Comparison of ENCODE assay signal across 10 cellular contexts in genomic region chr7:141974831-141975230, GRCh38. TPM values are rescaled to one million over a fixed set of nuclear protein-coding genes. Genes with fewer than 3 reads are reported as not detected.
A peak's percentile ranks its signal among the peaks of the same experiment; 100 is the strongest.
DNase-seq lines count a peak whose midpoint lies in the region; ATAC-seq and TF ChIP-seq lines count a peak whose summit lies in the region.
"Had no signal": no experiment of that assay in that cellular context is flagged by ENCODE, and none has a peak within 500 bp of the region (broad histone marks: within the 10 kb centered on the region; RNA-seq: fewer than 3 reads in every experiment).

No MANE protein-coding gene starts in this region.

- H4K5ac ChIP-seq in mesendoderm (ENCODE audit: low read length): no peak overlapping the region

- CTCF ChIA-PET in WTC11 (lab: Charles Lee): interaction anchor here (0.6 to 4.2 kb wide), 18 partner anchors 11 to 329 kb away, joined by 3 to 54 read pairs (median 5); partner anchors contain the start of gene MGAM2

- ATAC-seq in WTC11: no peak
- no peak for ATAC-seq in HG03457 (IDR thresholded peaks at IDR 0.05; ENCODE audit: unreplicated experiment)
- ATAC-seq in HG03039 (IDR thresholded peaks at IDR 0.05; ENCODE audit: unreplicated experiment): no peak

- no peaks in the 10 kb centered on the region for H3K79me1 ChIP-seq in mesendoderm (ENCODE audit: low read length)

- H3K27ac Mint-ChIP-seq in WTC11: no peak overlapping the region

- H2BK5ac ChIP-seq in mesendoderm (ENCODE audit: low read length): no peak overlapping the region

- H3K79me2 ChIP-seq in mesendoderm (ENCODE audit: control insufficient read depth, insufficient read depth, low read length): no peaks in the 10 kb centered on the region

- no peak overlapping the region for H3K56ac ChIP-seq in mesendoderm (ENCODE audit: low read length)

- no peaks in the 10 kb centered on the region for H3K27me3 ChIP-seq in mesendoderm (ENCODE audit: insufficient read depth, low read length, poor library complexity)

- no peak overlapping the region for H3K18ac ChIP-seq in mesendoderm (ENCODE audit: low read length)

- no peak overlapping the region for H3K4me3 Mint-ChIP-seq in WTC11

- H3K23ac ChIP-seq in mesendoderm (ENCODE audit: low read length): no peak overlapping the region

- H4K8ac ChIP-seq in mesendoderm (ENCODE audit: low read depth, low read length): no peak overlapping the region

- H3K27ac ChIP-seq in mesendoderm (ENCODE audit: low read depth, low read length): no peak overlapping the region

- no peaks in the 10 kb centered on the region for H3K27me3 Mint-ChIP-seq in WTC11 (ENCODE audit: low read depth)

- H3K36me3 Mint-ChIP-seq in WTC11: no peaks in the 10 kb centered on the region

- no peak overlapping the region for H2BK15ac ChIP-seq in mesendoderm (replicated peaks; ENCODE audit: low read depth)

- H3K4ac ChIP-seq in mesendoderm (ENCODE audit: low read depth, low read length): no peak overlapping the region

- H3K4me2 ChIP-seq in mesendoderm (ENCODE audit: low read length): no peak overlapping the region

- H3K4me1 ChIP-seq in mesendoderm (ENCODE audit: control insufficient read depth, low read depth, low read length): no peaks in the 10 kb centered on the region

- POLR2A ChIA-PET in WTC11 (lab: Charles Lee): no interaction called here

- DNase-seq in NCI-H1105 treated with DMSO at 0.1 percent for 48 hours (lab: John Stamatoyannopoulos, UW): peak; percentile 40
- no peak for DNase-seq in NCI-H1105 (lab: John Stamatoyannopoulos, UW)
- peak; percentile 16 for DNase-seq in HuH-7.5 (ENCODE audit: low spot score)
- DNase-seq in WTC11 (ENCODE audit: low spot score): peak; percentile 48
- peak; percentile 47 for DNase-seq in mesendoderm
- DNase-seq in DMS79 (lab: John Stamatoyannopoulos, UW): no peak
- DNase-seq: activated T-cell treated with anti-CD3 and anti-CD28 coated beads, Interleukin-2, amount 50 U/mL, for 48 hours had no signal

- no peak overlapping the region for H3K9ac ChIP-seq in mesendoderm (ENCODE audit: low read length)

- TF ChIP-seq CTCF in WTC11 (IDR thresholded peaks at IDR 0.05): no peak

- peaks cover 11% of the 10 kb centered on the region; the same call in 1 of the 2 replicates for H3K4me1 Mint-ChIP-seq in WTC11

- no peak overlapping the region for H3K4me3 ChIP-seq in mesendoderm (ENCODE audit: low read length)

- WGBS in mesendoderm (ENCODE audit: extremely low coverage, insufficient coverage, low lambda C conversion rate): no CpG with 5 or more reads among the region's 2 CpGs

- H2AK5ac ChIP-seq in mesendoderm (ENCODE audit: low read length): no peak overlapping the region

- H3K36me3 ChIP-seq in mesendoderm (ENCODE audit: control insufficient read depth, insufficient read depth, low read length): no peaks in the 10 kb centered on the region

- no peak overlapping the region for H2BK120ac ChIP-seq in mesendoderm (ENCODE audit: low read depth, low read length)

- no peaks in the 10 kb centered on the region for H3K9me3 Mint-ChIP-seq in WTC11

TF ChIP-seq in WTC11, 78 proteins besides CTCF, POLR2A, EP300 and RAD21:
- TF ChIP-seq ZNF232 (CRISPR knock-in tag; IDR thresholded peaks at IDR 0.05): no peak
- no peak for TF ChIP-seq TP53 (CRISPR knock-in tag; IDR thresholded peaks at IDR 0.05)
- no peak for TF ChIP-seq HMGA2 (CRISPR knock-in tag; IDR thresholded peaks at IDR 0.05)
- no peak for TF ChIP-seq FOXJ3 (CRISPR knock-in tag; IDR thresholded peaks at IDR 0.05; ENCODE audit: borderline replicate concordance)
- no peak for TF ChIP-seq JUN (CRISPR knock-in tag; IDR thresholded peaks at IDR 0.05)
- no peak for TF ChIP-seq ZNF416 (CRISPR knock-in tag; IDR thresholded peaks at IDR 0.05)
- no peak for TF ChIP-seq TEAD4 (CRISPR knock-in tag; IDR thresholded peaks at IDR 0.05)
- no peak for TF ChIP-seq ERG (CRISPR knock-in tag; IDR thresholded peaks at IDR 0.05)
- no peak for TF ChIP-seq OVOL2 (CRISPR knock-in tag; IDR thresholded peaks at IDR 0.05; ENCODE audit: borderline replicate concordance)
- TF ChIP-seq ZBTB43 (CRISPR knock-in tag; IDR thresholded peaks at IDR 0.05): no peak
- no peak for TF ChIP-seq MAX (CRISPR knock-in tag; IDR thresholded peaks at IDR 0.05)
- no peak for TF ChIP-seq ZNF671 (CRISPR knock-in tag; IDR thresholded peaks at IDR 0.05)
- TF ChIP-seq NR1H2 (CRISPR knock-in tag; IDR thresholded peaks at IDR 0.05): no peak
- TF ChIP-seq TEAD1 (CRISPR knock-in tag; IDR thresholded peaks at IDR 0.05): no peak
- TF ChIP-seq MXD4 (CRISPR knock-in tag; IDR thresholded peaks at IDR 0.05; ENCODE audit: borderline replicate concordance): no peak
- TF ChIP-seq NFYB (CRISPR knock-in tag; conservative IDR thresholded peaks at IDR 0.05; ENCODE audit: low read depth): no peak
- TF ChIP-seq ZBTB21 (CRISPR knock-in tag; IDR thresholded peaks at IDR 0.05; ENCODE audit: borderline replicate concordance): no peak
- TF ChIP-seq MYBL2 (CRISPR knock-in tag; IDR thresholded peaks at IDR 0.05): no peak
- no peak for TF ChIP-seq GRHL2 (CRISPR knock-in tag; IDR thresholded peaks at IDR 0.05; ENCODE audit: insufficient replicate concordance, severe bottlenecking)

RNA-seq across cellular contexts. Expression of gene TAS2R38, which starts 1.3 kb away (rescaled TPM):
- total RNA-seq in WTC11 (2021): 0.16 to 0.23 TPM in 2 of 3 replicates, not detected in the other
- polyA plus RNA-seq in mesendoderm (2013, experiment 1 of 2): not detected
- polyA plus RNA-seq in mesendoderm (2013, experiment 2 of 2): not detected
- total RNA-seq: RPMI7951 had no signal

RNA-seq across cellular contexts. Expression of gene MGAM, which starts 20.8 kb away (rescaled TPM):
- total RNA-seq in WTC11 (2021): 0.14 to 0.16 TPM (median 0.15 TPM) in 3 replicates
- 0.01 TPM for polyA plus RNA-seq in mesendoderm (2013, experiment 1 of 2)
- 0.06 TPM for polyA plus RNA-seq in mesendoderm (2013, experiment 2 of 2)

RNA-seq across cellular contexts. Expression of gene CLEC5A, which starts 28.1 kb away (rescaled TPM):
- total RNA-seq in WTC11 (2021): not detected in 3 replicates
- polyA plus RNA-seq in mesendoderm (2013, experiment 1 of 2): not detected
- 0.07 TPM for polyA plus RNA-seq in mesendoderm (2013, experiment 2 of 2)
- total RNA-seq: RPMI7951 had no signal

RNA-seq across cellular contexts. Expression of gene OR9A4, which starts 58.6 kb away (rescaled TPM):
- total RNA-seq in WTC11 (2021): not detected in 3 replicates
- polyA plus RNA-seq in mesendoderm (2013, experiment 1 of 2): not detected
- not detected for polyA plus RNA-seq in mesendoderm (2013, experiment 2 of 2)
- total RNA-seq: RPMI7951 had no signal

Comparison
In these comparisons a context has a peak if more than half of its experiments do, and no peak if none do; other contexts are left out.
1. DNase-seq: peak in NCI-H1105 treated with DMSO at 0.1 percent for 48 hours (single experiment), HuH-7.5 (single experiment), WTC11 (single experiment) and mesendoderm (single experiment); none in NCI-H1105 (single experiment) and DMS79 (single experiment).